In the genomic region with DNA sequence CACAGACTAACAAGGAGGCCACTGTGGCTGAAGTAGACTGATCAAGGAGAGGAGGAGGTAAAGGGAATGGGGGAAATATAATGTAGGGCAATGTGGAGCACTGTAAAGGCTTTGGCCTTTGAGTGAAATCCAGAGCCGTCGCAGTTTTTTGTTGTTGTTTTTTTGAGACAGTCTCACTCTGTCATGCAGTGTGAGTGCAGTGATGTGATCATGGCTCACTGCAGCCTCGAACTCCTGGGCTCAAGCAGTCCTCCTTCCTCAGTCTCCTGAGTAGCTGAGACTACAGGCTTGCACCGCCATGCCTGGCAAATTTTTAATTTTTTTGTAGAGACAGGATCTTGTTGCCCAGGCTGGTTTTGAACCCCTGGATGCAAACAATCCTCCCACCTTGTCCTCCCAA, we compare ENCODE assay signal across 17 cellular contexts. TPM values are rescaled to one million over a fixed set of nuclear protein-coding genes. Genes with fewer than 3 reads are reported as not detected.
DNase-seq lines count a peak whose midpoint lies in the region; ATAC-seq and TF ChIP-seq lines count a peak whose summit lies in the region.
"Had no signal": no experiment of that assay in that cellular context is flagged by ENCODE, and none has a peak within 500 bp of the region (broad histone marks: within the 10 kb centered on the region; RNA-seq: fewer than 3 reads in every experiment).

No MANE protein-coding gene starts in this region.

- DNase-seq in IMR-90 (no peak), chondrocyte (ENCODE audit: low spot score) (no peak), DMS79 (lab: John Stamatoyannopoulos, UW) (no peak), T-helper 1 cell (no peak), NCI-H128 (lab: John Stamatoyannopoulos, UW; ENCODE audit: unreplicated experiment) (no peak)
- DNase-seq: activated CD8-positive, alpha-beta memory T cell treated with anti-CD3 and anti-CD28 coated beads, Interleukin-2, amount 50 U/mL, for 48 hours; BE2C; hippocampal formation; Karpas-422; left ventricle myocardium inferior; NCI-H146; NCI-H526 had no signal

- H3K9me1 ChIP-seq in IMR-90 (ENCODE audit: insufficient read depth, low read length): peaks cover 15% of the 10 kb centered on the region

- H3K27me3 Mint-ChIP-seq in chondrocyte (ENCODE audit: low read depth): no peaks in the 10 kb centered on the region
- H3K27me3 Mint-ChIP-seq: brain had no signal

- peaks cover 97% of the 10 kb centered on the region for H3K79me2 ChIP-seq in ACC112 (ENCODE audit: control insufficient read depth, insufficient read depth, low read length, unreplicated experiment)

- peak overlapping the region; percentile 58; the same call in 1 of the 2 replicates for H3K14ac ChIP-seq in IMR-90 (replicated peaks; ENCODE audit: low read depth, low read length)

- H3K9me3 Mint-ChIP-seq in chondrocyte (ENCODE audit: low read depth): no peaks in the 10 kb centered on the region

- POLR2A ChIA-PET in IMR-90 (lab: Charles Lee; ENCODE audit: unreplicated experiment): no interaction called here

- TF ChIP-seq CTCF in IMR-90 (conservative IDR thresholded peaks at IDR 0.05; ENCODE audit: low read depth, low read length) (no peak), chondrocyte (IDR thresholded peaks at IDR 0.05) (no peak), neutrophil (IDR thresholded peaks at IDR 0.05) (no peak)

- peaks cover 67% of the 10 kb centered on the region for H3K4me1 Mint-ChIP-seq in chondrocyte (ENCODE audit: low read depth)

- H4K5ac ChIP-seq in IMR-90 (ENCODE audit: low read depth, low read length): no peak overlapping the region

- in situ Hi-C loops in IMR-90 (cut with MboI; ENCODE audit: low sequenced_read_pairs): no loop called here

- H4K8ac ChIP-seq in IMR-90 (ENCODE audit: low read depth in 2 of 2, low read length in 2 of 2): no peak overlapping the region

- H3K27me3 ChIP-seq in ACC112 (ENCODE audit: insufficient read depth, low read length) (no peaks in the 10 kb centered on the region), IMR-90 (ENCODE audit: control insufficient read depth, insufficient read depth, low read length) (no peaks in the 10 kb centered on the region), neutrophil (no peaks in the 10 kb centered on the region)
- H3K27me3 ChIP-seq: BE2C had no signal

- peak overlapping the region; percentile 51; the same call in 1 of the 2 replicates for H3K4me2 ChIP-seq in IMR-90 (ENCODE audit: low read depth, low read length)

- no peak for TF ChIP-seq POLR2A in IMR-90 (IDR thresholded peaks at IDR 0.05; ENCODE audit: low read depth, low read length)

- H3K9me3 ChIP-seq in IMR-90 (ENCODE audit: control insufficient read depth, insufficient read depth, low read length) (no peaks in the 10 kb centered on the region), neutrophil (no peaks in the 10 kb centered on the region)
- H3K9me3 ChIP-seq: BE2C, left ventricle myocardium inferior had no signal

- H2AFZ ChIP-seq in ACC112 (ENCODE audit: low read length, unreplicated experiment) (no peak overlapping the region), IMR-90 (replicated peaks; ENCODE audit: low read length, poor library complexity) (no peak overlapping the region)

- dilution Hi-C loops in IMR-90 (cut with HindIII; ENCODE audit: low sequenced_read_pairs, unreplicated experiment): no loop called here

- H2BK120ac ChIP-seq in IMR-90 (ENCODE audit: low read depth, low read length): no peak overlapping the region

- H3K36me3 ChIP-seq in ACC112 (ENCODE audit: insufficient read depth, low read length) (0 out of 2 replicates have a peak, but pooled peaks cover 6% of the 10 kb centered on the region), IMR-90 (ENCODE audit: control insufficient read depth, insufficient read depth, low read length) (no peaks in the 10 kb centered on the region), neutrophil (peaks cover 3% of the 10 kb centered on the region)
- H3K36me3 ChIP-seq: left ventricle myocardium inferior had no signal

- BruUV-seq in IMR-90 (replicated peaks; lab: Mats Ljungman, UMichigan): no TSS peak

- H2BK5ac ChIP-seq in IMR-90 (ENCODE audit: low read depth, low read length, poor library complexity, severe bottlenecking): no peak overlapping the region

- CTCF ChIA-PET in IMR-90 (lab: Yijun Ruan, JAX): no interaction called here

- H3K9ac ChIP-seq in IMR-90 (ENCODE audit: low read depth, low read length): no peak overlapping the region

- no peak overlapping the region for H3K4ac ChIP-seq in IMR-90 (ENCODE audit: low read depth, low read length)

- H3K27ac ChIP-seq in ACC112 (ENCODE audit: low read depth, low read length) (peak overlapping the region; percentile 92), IMR-90 (ENCODE audit: insufficient read depth, low read length) (no peak overlapping the region), neutrophil (peak overlapping the region; percentile 58)
- H3K27ac ChIP-seq: left ventricle myocardium inferior had no signal

- H3K56ac ChIP-seq in IMR-90 (ENCODE audit: extremely low read depth, insufficient read depth, low read length): no peak overlapping the region

- H3K79me1 ChIP-seq in IMR-90 (ENCODE audit: low read depth in 1 of 2, low read length in 2 of 2): peaks cover 15 to 68% of the 10 kb centered on the region in 2 experiments; a peak in 2 of 4 replicates

- H2BK20ac ChIP-seq in IMR-90 (ENCODE audit: low read depth, low read length): no peak overlapping the region

- H4K20me1 ChIP-seq in IMR-90 (ENCODE audit: insufficient read depth, low read length): peaks cover 96% of the 10 kb centered on the region

- H3K4me3 ChIP-seq in ACC112 (ENCODE audit: low read depth, low read length) (peak overlapping the region; percentile 41; the same call in 1 of the 2 replicates), IMR-90 (ENCODE audit: insufficient read depth, low read depth, low read length) (no peak overlapping the region), neutrophil (ENCODE audit: low read depth in 1 of 2, low read length in 1 of 2) (no peak overlapping the region)
- H3K4me3 ChIP-seq: GM12878, left ventricle myocardium inferior had no signal

- 0 out of 2 replicates have a peak overlapping the region, but pooled peaks have one; percentile 38 for H3K23ac ChIP-seq in IMR-90 (ENCODE audit: low read depth, low read length)

- H2BK15ac ChIP-seq in IMR-90 (ENCODE audit: low read depth, low read length): no peak overlapping the region

- no peak overlapping the region for H3K4me3 Mint-ChIP-seq in chondrocyte (ENCODE audit: unreplicated experiment)

- no peak overlapping the region for H2AK5ac ChIP-seq in IMR-90 (ENCODE audit: low read depth, low read length)

- H2AK9ac ChIP-seq in IMR-90 (replicated peaks; ENCODE audit: low read depth, low read length, poor library complexity): no peak overlapping the region

- no peak overlapping the region for H3K18ac ChIP-seq in IMR-90 (ENCODE audit: low read depth, low read length)

- H3K27ac Mint-ChIP-seq in chondrocyte (ENCODE audit: unreplicated experiment): peak overlapping the region; percentile 91

- H3K36me3 Mint-ChIP-seq in chondrocyte (ENCODE audit: low read depth): no peaks in the 10 kb centered on the region

- H4K91ac ChIP-seq in IMR-90 (ENCODE audit: insufficient read depth, low read depth, low read length): no peak overlapping the region

- H3K4me1 ChIP-seq in ACC112 (ENCODE audit: control insufficient read depth, insufficient read depth, low read length, unreplicated experiment) (peaks cover 52% of the 10 kb centered on the region), IMR-90 (ENCODE audit: control insufficient read depth, insufficient read depth, low read length) (peaks cover 11% of the 10 kb centered on the region), neutrophil (ENCODE audit: control insufficient read depth in 1 of 2, insufficient read depth in 1 of 2, low read depth in 1 of 2, low read length in 1 of 2) (peaks cover 10% of the 10 kb centered on the region in 2 experiments)

- no peak for TF ChIP-seq RAD21 in IMR-90 (IDR thresholded peaks at IDR 0.05; ENCODE audit: low read length)

- intact Hi-C loops in IMR-90 (cut with micrococcal nuclease): no loop called here

- WGBS in IMR-90 (ENCODE audit: extremely low coverage in 2 of 2, insufficient read length in 1 of 2), 2 experiments: no CpG with 5 or more reads among the region's 4 CpGs

- ATAC-seq in IMR-90 (ENCODE audit: low read depth) (no peak), HG02642 (IDR thresholded peaks at IDR 0.05; ENCODE audit: poor library complexity, unreplicated experiment) (no peak)

TF ChIP-seq in IMR-90, 13 proteins besides CTCF, POLR2A, EP300 and RAD21:
- TF ChIP-seq MAFK (IDR thresholded peaks at IDR 0.05; ENCODE audit: low read depth, low read length) (no peak), CHD1 (IDR thresholded peaks at IDR 0.05; ENCODE audit: low read depth, low read length) (no peak), RFX5 (IDR thresholded peaks at IDR 0.05; ENCODE audit: low read depth, low read length) (no peak), MXI1 (IDR thresholded peaks at IDR 0.05; ENCODE audit: borderline replicate concordance, low read depth, low read length) (no peak), RCOR1 (IDR thresholded peaks at IDR 0.05; ENCODE audit: insufficient replicate concordance, low read length) (no peak), ELK1 (IDR thresholded peaks at IDR 0.05; ENCODE audit: borderline replicate concordance, low read depth, low read length) (no peak), MAZ (IDR thresholded peaks at IDR 0.05; ENCODE audit: borderline replicate concordance, low read depth, low read length) (no peak)

RNA-seq across cellular contexts. Expression of gene PPP4R2, which starts 32.2 kb away (rescaled TPM):
- 31.4 and 60.0 TPM in 2 replicates for total RNA-seq in IMR-90 (2012; rRNA removed)
- 11.9 and 13.5 TPM in 2 replicates for polyA plus RNA-seq in IMR-90 (2012; rRNA removed)
- 0.88 and 1.7 TPM in 2 replicates for polyA plus RNA-seq in IMR-90 (2012; cell fraction: cytosol; rRNA removed)
- polyA plus RNA-seq in IMR-90 (2012; cell fraction: nucleus; rRNA removed; ENCODE audit: low replicate concordance): 0.77 and 14.4 TPM in 2 replicates
- total RNA-seq in chondrocyte: 63.5 to 78.4 TPM (median 70.0 TPM) in 3 replicates

RNA-seq across cellular contexts. Expression of gene EBLN2, which starts 32.7 kb away (rescaled TPM):
- 6.4 and 7.7 TPM in 2 replicates for total RNA-seq in IMR-90 (2012; rRNA removed)
- 2.5 and 2.8 TPM in 2 replicates for polyA plus RNA-seq in IMR-90 (2012; rRNA removed)
- 0.03 and 0.08 TPM in 2 replicates for polyA plus RNA-seq in IMR-90 (2012; cell fraction: cytosol; rRNA removed)
- polyA plus RNA-seq in IMR-90 (2012; cell fraction: nucleus; rRNA removed; ENCODE audit: low replicate concordance): 2.4 and 22.4 TPM in 2 replicates
- 2.5 to 4.7 TPM (median 3.3 TPM) in 3 replicates for total RNA-seq in chondrocyte
